In the genomic region with DNA sequence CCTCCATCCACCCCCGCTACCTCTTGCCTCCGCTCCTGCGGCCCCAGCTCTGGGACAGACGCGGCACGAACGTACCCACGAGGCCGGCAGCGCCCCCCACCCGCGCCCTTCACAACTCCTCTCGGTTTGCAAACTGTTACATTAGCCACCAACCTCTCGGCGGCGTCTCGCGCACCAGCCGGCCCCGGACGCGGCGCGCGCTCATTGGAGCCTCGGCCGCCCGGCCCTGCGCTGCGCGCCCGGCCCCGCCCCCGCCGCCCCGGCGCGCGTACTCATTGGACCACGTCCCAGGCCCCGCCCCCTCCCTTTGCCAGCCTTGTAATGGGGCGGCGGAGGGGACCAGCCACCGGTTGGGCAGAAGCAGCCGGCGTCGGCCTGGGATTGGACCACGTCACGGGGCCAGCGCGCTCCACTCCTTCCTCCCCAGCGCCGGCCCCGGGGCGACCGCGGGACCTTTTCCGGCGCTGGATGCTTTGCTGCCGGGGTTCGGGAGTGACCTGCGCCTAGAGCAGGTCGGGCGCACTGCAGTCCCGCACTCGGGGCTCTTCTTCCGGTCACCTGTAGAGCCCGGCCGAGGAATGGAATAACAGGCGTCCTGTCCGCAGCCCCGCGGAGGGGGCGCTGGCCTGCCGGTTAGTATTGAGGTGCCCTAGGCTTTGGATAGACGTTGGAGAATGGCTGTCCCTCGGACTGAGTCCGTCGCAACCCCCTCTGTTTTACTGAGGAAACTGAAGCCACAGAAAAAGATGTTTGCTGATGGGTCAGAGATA, we compare ENCODE assay signal across 1 cellular context.
TF ChIP-seq lines count a peak whose summit lies in the region.

A gene with protein sequence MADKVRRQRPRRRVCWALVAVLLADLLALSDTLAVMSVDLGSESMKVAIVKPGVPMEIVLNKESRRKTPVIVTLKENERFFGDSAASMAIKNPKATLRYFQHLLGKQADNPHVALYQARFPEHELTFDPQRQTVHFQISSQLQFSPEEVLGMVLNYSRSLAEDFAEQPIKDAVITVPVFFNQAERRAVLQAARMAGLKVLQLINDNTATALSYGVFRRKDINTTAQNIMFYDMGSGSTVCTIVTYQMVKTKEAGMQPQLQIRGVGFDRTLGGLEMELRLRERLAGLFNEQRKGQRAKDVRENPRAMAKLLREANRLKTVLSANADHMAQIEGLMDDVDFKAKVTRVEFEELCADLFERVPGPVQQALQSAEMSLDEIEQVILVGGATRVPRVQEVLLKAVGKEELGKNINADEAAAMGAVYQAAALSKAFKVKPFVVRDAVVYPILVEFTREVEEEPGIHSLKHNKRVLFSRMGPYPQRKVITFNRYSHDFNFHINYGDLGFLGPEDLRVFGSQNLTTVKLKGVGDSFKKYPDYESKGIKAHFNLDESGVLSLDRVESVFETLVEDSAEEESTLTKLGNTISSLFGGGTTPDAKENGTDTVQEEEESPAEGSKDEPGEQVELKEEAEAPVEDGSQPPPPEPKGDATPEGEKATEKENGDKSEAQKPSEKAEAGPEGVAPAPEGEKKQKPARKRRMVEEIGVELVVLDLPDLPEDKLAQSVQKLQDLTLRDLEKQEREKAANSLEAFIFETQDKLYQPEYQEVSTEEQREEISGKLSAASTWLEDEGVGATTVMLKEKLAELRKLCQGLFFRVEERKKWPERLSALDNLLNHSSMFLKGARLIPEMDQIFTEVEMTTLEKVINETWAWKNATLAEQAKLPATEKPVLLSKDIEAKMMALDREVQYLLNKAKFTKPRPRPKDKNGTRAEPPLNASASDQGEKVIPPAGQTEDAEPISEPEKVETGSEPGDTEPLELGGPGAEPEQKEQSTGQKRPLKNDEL (minus strand): TSS at position 206 of the 770 bp plus-strand sequence. CDS start 1,045 bp downstream, outside the sequence.

TF ChIP-seq in HepG2, 621 proteins besides CTCF, POLR2A, EP300 and RAD21 (continued from another document and continues in another):
- TF ChIP-seq RBM22 (optimal IDR thresholded peaks at IDR 0.05; ENCODE audit: low read length) (no peak), ZNF451 (CRISPR knock-in tag; IDR thresholded peaks at IDR 0.05) (no peak), ZNF629 (CRISPR knock-in tag; conservative IDR thresholded peaks at IDR 0.05) (no peak), PITX1 (CRISPR knock-in tag; IDR thresholded peaks at IDR 0.05) (no peak), ZNF615 (CRISPR knock-in tag; IDR thresholded peaks at IDR 0.05; ENCODE audit: borderline replicate concordance) (no peak), ZNF496 (CRISPR knock-in tag; IDR thresholded peaks at IDR 0.05; ENCODE audit: insufficient replicate concordance) (no peak), TP53 (CRISPR knock-in tag; conservative IDR thresholded peaks at IDR 0.05) (no peak), SNAI1 (CRISPR knock-in tag; IDR thresholded peaks at IDR 0.05; ENCODE audit: borderline replicate concordance) (no peak), MIXL1 (CRISPR knock-in tag; IDR thresholded peaks at IDR 0.05) (peak; percentile 3; the same call in 1 of the 2 replicates), SOX6 (IDR thresholded peaks at IDR 0.05) (no peak), SOX6 (CRISPR knock-in tag; IDR thresholded peaks at IDR 0.05) (peak; percentile 43; the same call in 1 of the 2 replicates), NAIF1 (CRISPR knock-in tag; IDR thresholded peaks at IDR 0.05; ENCODE audit: borderline replicate concordance) (no peak), ZNF878 (CRISPR knock-in tag; IDR thresholded peaks at IDR 0.05) (no peak), TRIM24 (CRISPR knock-in tag; IDR thresholded peaks at IDR 0.05) (no peak), ZNF556 (CRISPR knock-in tag; IDR thresholded peaks at IDR 0.05; ENCODE audit: borderline replicate concordance) (no peak), ZNF567 (CRISPR knock-in tag; IDR thresholded peaks at IDR 0.05; ENCODE audit: borderline replicate concordance) (no peak), MXI1 (IDR thresholded peaks at IDR 0.05; ENCODE audit: borderline replicate concordance, low read depth, low read length) (peak; percentile 86; the same call in 1 of the 3 replicates), ZMAT3 (CRISPR knock-in tag; conservative IDR thresholded peaks at IDR 0.05) (no peak; the same call in 1 of the 2 replicates), ZNF44 (CRISPR knock-in tag; IDR thresholded peaks at IDR 0.05) (0 out of 2 replicates have a peak, but pooled peaks have one; percentile 67), ESRRA (CRISPR knock-in tag; IDR thresholded peaks at IDR 0.05; ENCODE audit: low read depth) (no peak), ARHGAP35 (CRISPR knock-in tag; IDR thresholded peaks at IDR 0.05; ENCODE audit: borderline replicate concordance) (no peak; the same call in 1 of the 2 replicates), POGZ (CRISPR knock-in tag; IDR thresholded peaks at IDR 0.05) (no peak), ZNF577 (CRISPR knock-in tag; IDR thresholded peaks at IDR 0.05; ENCODE audit: borderline replicate concordance, low read depth) (no peak), GZF1 (CRISPR knock-in tag; IDR thresholded peaks at IDR 0.05) (no peak; the same call in 1 of the 2 replicates), MBD4 (IDR thresholded peaks at IDR 0.05; ENCODE audit: borderline replicate concordance, low read length) (no peak), HHEX (CRISPR knock-in tag; IDR thresholded peaks at IDR 0.05) (no peak), ZNF20 (CRISPR knock-in tag; IDR thresholded peaks at IDR 0.05) (no peak), ZNF10 (CRISPR knock-in tag; IDR thresholded peaks at IDR 0.05; ENCODE audit: borderline replicate concordance, low read depth) (no peak), RFXAP (CRISPR knock-in tag; IDR thresholded peaks at IDR 0.05; ENCODE audit: borderline replicate concordance) (peak; percentile 70; the same call in 1 of the 2 replicates), ZNF263 (CRISPR knock-in tag; IDR thresholded peaks at IDR 0.05) (peak; percentile 51; the same call in 1 of the 2 replicates), HOXA7 (CRISPR knock-in tag; IDR thresholded peaks at IDR 0.05) (no peak), ZNF136 (CRISPR knock-in tag; IDR thresholded peaks at IDR 0.05; ENCODE audit: low read depth) (no peak)
- TF ChIP-seq, protein P1, sequence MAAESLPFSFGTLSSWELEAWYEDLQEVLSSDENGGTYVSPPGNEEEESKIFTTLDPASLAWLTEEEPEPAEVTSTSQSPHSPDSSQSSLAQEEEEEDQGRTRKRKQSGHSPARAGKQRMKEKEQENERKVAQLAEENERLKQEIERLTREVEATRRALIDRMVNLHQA (CRISPR knock-in tag; IDR thresholded peaks at IDR 0.05): no peak
- TF ChIP-seq, protein P2, sequence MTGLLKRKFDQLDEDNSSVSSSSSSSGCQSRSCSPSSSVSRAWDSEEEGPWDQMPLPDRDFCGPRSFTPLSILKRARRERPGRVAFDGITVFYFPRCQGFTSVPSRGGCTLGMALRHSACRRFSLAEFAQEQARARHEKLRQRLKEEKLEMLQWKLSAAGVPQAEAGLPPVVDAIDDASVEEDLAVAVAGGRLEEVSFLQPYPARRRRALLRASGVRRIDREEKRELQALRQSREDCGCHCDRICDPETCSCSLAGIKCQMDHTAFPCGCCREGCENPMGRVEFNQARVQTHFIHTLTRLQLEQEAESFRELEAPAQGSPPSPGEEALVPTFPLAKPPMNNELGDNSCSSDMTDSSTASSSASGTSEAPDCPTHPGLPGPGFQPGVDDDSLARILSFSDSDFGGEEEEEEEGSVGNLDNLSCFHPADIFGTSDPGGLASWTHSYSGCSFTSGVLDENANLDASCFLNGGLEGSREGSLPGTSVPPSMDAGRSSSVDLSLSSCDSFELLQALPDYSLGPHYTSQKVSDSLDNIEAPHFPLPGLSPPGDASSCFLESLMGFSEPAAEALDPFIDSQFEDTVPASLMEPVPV (CRISPR knock-in tag; IDR thresholded peaks at IDR 0.05): peak; percentile 79; the same call in 1 of the 2 replicates
- TF ChIP-seq, protein P3, sequence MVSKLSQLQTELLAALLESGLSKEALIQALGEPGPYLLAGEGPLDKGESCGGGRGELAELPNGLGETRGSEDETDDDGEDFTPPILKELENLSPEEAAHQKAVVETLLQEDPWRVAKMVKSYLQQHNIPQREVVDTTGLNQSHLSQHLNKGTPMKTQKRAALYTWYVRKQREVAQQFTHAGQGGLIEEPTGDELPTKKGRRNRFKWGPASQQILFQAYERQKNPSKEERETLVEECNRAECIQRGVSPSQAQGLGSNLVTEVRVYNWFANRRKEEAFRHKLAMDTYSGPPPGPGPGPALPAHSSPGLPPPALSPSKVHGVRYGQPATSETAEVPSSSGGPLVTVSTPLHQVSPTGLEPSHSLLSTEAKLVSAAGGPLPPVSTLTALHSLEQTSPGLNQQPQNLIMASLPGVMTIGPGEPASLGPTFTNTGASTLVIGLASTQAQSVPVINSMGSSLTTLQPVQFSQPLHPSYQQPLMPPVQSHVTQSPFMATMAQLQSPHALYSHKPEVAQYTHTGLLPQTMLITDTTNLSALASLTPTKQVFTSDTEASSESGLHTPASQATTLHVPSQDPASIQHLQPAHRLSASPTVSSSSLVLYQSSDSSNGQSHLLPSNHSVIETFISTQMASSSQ (IDR thresholded peaks at IDR 0.05; ENCODE audit: low read depth): no peak
- TF ChIP-seq, protein P3 (CRISPR knock-in tag; IDR thresholded peaks at IDR 0.05; ENCODE audit: borderline replicate concordance): no peak
- TF ChIP-seq, protein P4, sequence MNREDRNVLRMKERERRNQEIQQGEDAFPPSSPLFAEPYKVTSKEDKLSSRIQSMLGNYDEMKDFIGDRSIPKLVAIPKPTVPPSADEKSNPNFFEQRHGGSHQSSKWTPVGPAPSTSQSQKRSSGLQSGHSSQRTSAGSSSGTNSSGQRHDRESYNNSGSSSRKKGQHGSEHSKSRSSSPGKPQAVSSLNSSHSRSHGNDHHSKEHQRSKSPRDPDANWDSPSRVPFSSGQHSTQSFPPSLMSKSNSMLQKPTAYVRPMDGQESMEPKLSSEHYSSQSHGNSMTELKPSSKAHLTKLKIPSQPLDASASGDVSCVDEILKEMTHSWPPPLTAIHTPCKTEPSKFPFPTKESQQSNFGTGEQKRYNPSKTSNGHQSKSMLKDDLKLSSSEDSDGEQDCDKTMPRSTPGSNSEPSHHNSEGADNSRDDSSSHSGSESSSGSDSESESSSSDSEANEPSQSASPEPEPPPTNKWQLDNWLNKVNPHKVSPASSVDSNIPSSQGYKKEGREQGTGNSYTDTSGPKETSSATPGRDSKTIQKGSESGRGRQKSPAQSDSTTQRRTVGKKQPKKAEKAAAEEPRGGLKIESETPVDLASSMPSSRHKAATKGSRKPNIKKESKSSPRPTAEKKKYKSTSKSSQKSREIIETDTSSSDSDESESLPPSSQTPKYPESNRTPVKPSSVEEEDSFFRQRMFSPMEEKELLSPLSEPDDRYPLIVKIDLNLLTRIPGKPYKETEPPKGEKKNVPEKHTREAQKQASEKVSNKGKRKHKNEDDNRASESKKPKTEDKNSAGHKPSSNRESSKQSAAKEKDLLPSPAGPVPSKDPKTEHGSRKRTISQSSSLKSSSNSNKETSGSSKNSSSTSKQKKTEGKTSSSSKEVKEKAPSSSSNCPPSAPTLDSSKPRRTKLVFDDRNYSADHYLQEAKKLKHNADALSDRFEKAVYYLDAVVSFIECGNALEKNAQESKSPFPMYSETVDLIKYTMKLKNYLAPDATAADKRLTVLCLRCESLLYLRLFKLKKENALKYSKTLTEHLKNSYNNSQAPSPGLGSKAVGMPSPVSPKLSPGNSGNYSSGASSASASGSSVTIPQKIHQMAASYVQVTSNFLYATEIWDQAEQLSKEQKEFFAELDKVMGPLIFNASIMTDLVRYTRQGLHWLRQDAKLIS (CRISPR knock-in tag; IDR thresholded peaks at IDR 0.05): no peak
- TF ChIP-seq, protein P5, sequence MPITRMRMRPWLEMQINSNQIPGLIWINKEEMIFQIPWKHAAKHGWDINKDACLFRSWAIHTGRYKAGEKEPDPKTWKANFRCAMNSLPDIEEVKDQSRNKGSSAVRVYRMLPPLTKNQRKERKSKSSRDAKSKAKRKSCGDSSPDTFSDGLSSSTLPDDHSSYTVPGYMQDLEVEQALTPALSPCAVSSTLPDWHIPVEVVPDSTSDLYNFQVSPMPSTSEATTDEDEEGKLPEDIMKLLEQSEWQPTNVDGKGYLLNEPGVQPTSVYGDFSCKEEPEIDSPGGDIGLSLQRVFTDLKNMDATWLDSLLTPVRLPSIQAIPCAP (CRISPR knock-in tag; IDR thresholded peaks at IDR 0.05; ENCODE audit: low read depth): no peak
- TF ChIP-seq, protein P6, sequence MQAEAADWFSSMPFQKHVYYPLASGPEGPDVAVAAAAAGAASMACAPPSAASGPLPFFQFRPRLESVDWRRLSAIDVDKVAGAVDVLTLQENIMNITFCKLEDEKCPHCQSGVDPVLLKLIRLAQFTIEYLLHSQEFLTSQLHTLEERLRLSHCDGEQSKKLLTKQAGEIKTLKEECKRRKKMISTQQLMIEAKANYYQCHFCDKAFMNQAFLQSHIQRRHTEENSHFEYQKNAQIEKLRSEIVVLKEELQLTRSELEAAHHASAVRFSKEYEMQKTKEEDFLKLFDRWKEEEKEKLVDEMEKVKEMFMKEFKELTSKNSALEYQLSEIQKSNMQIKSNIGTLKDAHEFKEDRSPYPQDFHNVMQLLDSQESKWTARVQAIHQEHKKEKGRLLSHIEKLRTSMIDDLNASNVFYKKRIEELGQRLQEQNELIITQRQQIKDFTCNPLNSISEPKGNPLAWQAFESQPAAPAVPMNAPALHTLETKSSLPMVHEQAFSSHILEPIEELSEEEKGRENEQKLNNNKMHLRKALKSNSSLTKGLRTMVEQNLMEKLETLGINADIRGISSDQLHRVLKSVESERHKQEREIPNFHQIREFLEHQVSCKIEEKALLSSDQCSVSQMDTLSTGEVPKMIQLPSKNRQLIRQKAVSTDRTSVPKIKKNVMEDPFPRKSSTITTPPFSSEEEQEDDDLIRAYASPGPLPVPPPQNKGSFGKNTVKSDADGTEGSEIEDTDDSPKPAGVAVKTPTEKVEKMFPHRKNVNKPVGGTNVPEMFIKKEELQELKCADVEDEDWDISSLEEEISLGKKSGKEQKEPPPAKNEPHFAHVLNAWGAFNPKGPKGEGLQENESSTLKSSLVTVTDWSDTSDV (CRISPR knock-in tag; IDR thresholded peaks at IDR 0.05): no peak
- TF ChIP-seq, protein P7, sequence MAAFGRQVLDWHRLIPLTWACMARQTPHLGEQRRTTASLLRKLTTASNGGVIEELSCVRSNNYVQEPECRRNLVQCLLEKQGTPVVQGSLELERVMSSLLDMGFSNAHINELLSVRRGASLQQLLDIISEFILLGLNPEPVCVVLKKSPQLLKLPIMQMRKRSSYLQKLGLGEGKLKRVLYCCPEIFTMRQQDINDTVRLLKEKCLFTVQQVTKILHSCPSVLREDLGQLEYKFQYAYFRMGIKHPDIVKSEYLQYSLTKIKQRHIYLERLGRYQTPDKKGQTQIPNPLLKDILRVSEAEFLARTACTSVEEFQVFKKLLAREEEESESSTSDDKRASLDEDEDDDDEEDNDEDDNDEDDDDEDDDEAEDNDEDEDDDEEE (CRISPR knock-in tag; IDR thresholded peaks at IDR 0.05): no peak
- TF ChIP-seq, protein P8, sequence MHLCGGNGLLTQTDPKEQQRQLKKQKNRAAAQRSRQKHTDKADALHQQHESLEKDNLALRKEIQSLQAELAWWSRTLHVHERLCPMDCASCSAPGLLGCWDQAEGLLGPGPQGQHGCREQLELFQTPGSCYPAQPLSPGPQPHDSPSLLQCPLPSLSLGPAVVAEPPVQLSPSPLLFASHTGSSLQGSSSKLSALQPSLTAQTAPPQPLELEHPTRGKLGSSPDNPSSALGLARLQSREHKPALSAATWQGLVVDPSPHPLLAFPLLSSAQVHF (CRISPR knock-in tag; IDR thresholded peaks at IDR 0.05): no peak
